16 cellular contexts compared by ENCODE assay signal in the genomic region with DNA sequence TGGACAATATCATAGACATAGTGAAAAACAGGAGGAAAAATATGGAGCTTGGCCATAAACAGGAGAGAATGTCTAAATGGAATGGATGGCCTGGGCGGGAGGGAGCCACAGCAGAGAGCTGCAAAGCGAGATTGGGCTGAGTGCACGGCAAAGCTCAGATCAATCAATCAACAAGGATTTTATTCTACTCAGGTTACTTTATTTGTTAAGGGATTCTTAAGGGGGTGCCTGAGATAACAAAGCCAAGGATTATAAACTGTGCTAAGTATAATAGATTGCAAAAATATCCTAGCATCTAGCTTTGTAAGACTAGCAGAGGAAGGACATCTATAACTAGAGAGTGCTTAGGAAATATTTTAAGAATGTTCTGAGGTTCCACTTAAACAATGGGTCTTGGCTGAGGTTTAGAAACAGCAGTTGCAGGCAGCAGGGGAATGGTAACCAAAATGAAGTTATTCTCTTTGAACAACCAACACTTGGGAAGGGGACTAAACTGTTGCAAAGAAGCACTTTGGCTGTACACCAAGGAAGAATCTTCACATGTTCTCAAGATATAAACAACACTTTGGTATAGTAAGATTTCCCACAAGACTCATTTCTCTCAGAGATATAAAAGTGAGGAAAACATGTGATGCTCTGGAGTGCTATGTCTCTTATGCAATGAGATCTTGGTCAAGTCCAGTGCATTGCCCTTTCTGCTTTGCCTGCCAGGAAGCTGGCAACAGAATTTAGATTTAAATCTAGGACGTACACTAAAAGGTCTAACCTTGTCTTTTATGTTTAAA. TPM values are rescaled to one million over a fixed set of nuclear protein-coding genes. Genes with fewer than 3 reads are reported as not detected.
DNase-seq lines count a peak whose midpoint lies in the region; ATAC-seq and TF ChIP-seq lines count a peak whose summit lies in the region.
"Had no signal": no experiment of that assay in that cellular context is flagged by ENCODE, and none has a peak within 500 bp of the region (broad histone marks: within the 10 kb centered on the region; RNA-seq: fewer than 3 reads in every experiment).

No MANE protein-coding gene starts in this region.

- H3K36me3 ChIP-seq in neural progenitor cell (no peaks in the 10 kb centered on the region), MG63 (no peaks in the 10 kb centered on the region)

- H3K27me3 ChIP-seq in neural progenitor cell (no peaks in the 10 kb centered on the region), dorsolateral prefrontal cortex (no peaks in the 10 kb centered on the region), MG63 (no peaks in the 10 kb centered on the region)

- H3K4me3 ChIP-seq in fibroblast of mammary gland (ENCODE audit: control insufficient read depth, low read depth, low read length) (no peak overlapping the region), neural progenitor cell (no peak overlapping the region), dorsolateral prefrontal cortex (no peak overlapping the region), MG63 (no peak overlapping the region)

- TF ChIP-seq CTCF in Calu3 (IDR thresholded peaks at IDR 0.05; ENCODE audit: unreplicated experiment) (no peak), fibroblast of mammary gland (conservative IDR thresholded peaks at IDR 0.05; ENCODE audit: control insufficient read depth, insufficient read depth, low read depth, low read length) (no peak), neural progenitor cell (IDR thresholded peaks at IDR 0.05) (no peak), dorsolateral prefrontal cortex (IDR thresholded peaks at IDR 0.05 in 54 of 56, conservative IDR thresholded peaks at IDR 0.05 in 2 of 56; ENCODE audit: low read depth in 1 of 56, partially characterized antibody in 56 of 56) (no peak)

- H3K9me3 Mint-ChIP-seq in Calu3 (ENCODE audit: low read depth, unreplicated experiment): peaks cover 2% of the 10 kb centered on the region
- H3K9me3 Mint-ChIP-seq in neural progenitor cell: no peaks in the 10 kb centered on the region
- H3K9me3 Mint-ChIP-seq: activated CD4-positive, alpha-beta T cell treated with anti-CD3 and anti-CD28 coated beads, Interleukin-2, amount 10 ng/mL, durations not matched to agents 24 days and 14 days; activated T-cell treated with anti-CD3 and anti-CD28 coated beads, Interleukin-2, amount 50 U/mL, for 72 hours; brain; HFFc6 had no signal

- H2AFZ ChIP-seq in neural progenitor cell (replicated peaks): no peak overlapping the region

- intact Hi-C loops in Calu3 (cut with micrococcal nuclease; ENCODE audit: unreplicated experiment) (loop anchor here (5.0 kb wide), 1 partner anchor 384 kb away; no protein-coding TSS in a partner anchor), dorsolateral prefrontal cortex (cut with DNase I) (no loop called here)

- no peak for DNase-seq in Calu3
- peak; percentile 74 for DNase-seq in NCI-H510A treated with DMSO at 0.1 percent for 48 hours (lab: John Stamatoyannopoulos, UW)
- peak; percentile 74 for DNase-seq in fibroblast of mammary gland (ENCODE audit: low read depth)
- DNase-seq in neural progenitor cell (ENCODE audit: low spot score): peak; percentile 27
- no peak for DNase-seq in dorsolateral prefrontal cortex
- no peak for DNase-seq in MG63
- DNase-seq in anterior cingulate cortex (lab: John Stamatoyannopoulos, UW): no peak
- DNase-seq: activated CD4-positive, alpha-beta T cell treated with anti-CD3 and anti-CD28 coated beads, Interleukin-2, amount 10 ng/mL, durations not matched to agents 24 days and 14 days; activated T-cell treated with anti-CD3 and anti-CD28 coated beads, Interleukin-2, amount 50 U/mL, for 72 hours; HFFc6; Kasumi-1; NCI-H2081; stimulated activated naive CD8-positive, alpha-beta T cell treated with anti-CD3 and anti-CD28 coated beads, Interleukin-15, Interleukin-2, amounts not matched to agents 100 U/mL and 50 U/mL, for 24 hours had no signal

- H3F3A ChIP-seq in neural progenitor cell (ENCODE audit: low read depth): peaks cover 2% of the 10 kb centered on the region

- no TSS peak for BruUV-seq in Calu3 (replicated peaks; lab: Mats Ljungman, UMichigan)

- no peak overlapping the region for H3K9ac ChIP-seq in neural progenitor cell

- H3K27me3 Mint-ChIP-seq in Calu3 (ENCODE audit: unreplicated experiment): no peaks in the 10 kb centered on the region
- H3K27me3 Mint-ChIP-seq in neural progenitor cell (ENCODE audit: insufficient read depth, low read depth): peaks cover 2% of the 10 kb centered on the region

- H3K4me1 Mint-ChIP-seq in Calu3 (ENCODE audit: low read depth, unreplicated experiment) (peaks cover 90% of the 10 kb centered on the region), neural progenitor cell (peaks cover 73% of the 10 kb centered on the region)

- CTCF ChIA-PET in Calu3 (lab: Charles Lee): interaction anchor here (0.5 to 1.5 kb wide), 5 partner anchors 11 to 748 kb away, joined by 3 to 5 read pairs (median 4); no protein-coding TSS in a partner anchor

- H3K4me1 ChIP-seq in neural progenitor cell: peaks cover 29% of the 10 kb centered on the region

- H3K36me3 Mint-ChIP-seq in Calu3 (ENCODE audit: insufficient read depth, unreplicated experiment) (peaks cover 36% of the 10 kb centered on the region), neural progenitor cell (no peaks in the 10 kb centered on the region)
- H3K36me3 Mint-ChIP-seq: brain had no signal

- ATAC-seq in HG03039 (IDR thresholded peaks at IDR 0.05; ENCODE audit: unreplicated experiment): no peak
- ATAC-seq: activated T-cell treated with anti-CD3 and anti-CD28 coated beads, Interleukin-2, amount 50 U/mL, for 72 hours; stimulated activated naive CD8-positive, alpha-beta T cell treated with anti-CD3 and anti-CD28 coated beads, Interleukin-15, Interleukin-2, amounts not matched to agents 100 U/mL and 50 U/mL, for 24 hours had no signal

- H3K9me3 ChIP-seq in neural progenitor cell (ENCODE audit: low read depth) (no peaks in the 10 kb centered on the region), MG63 (no peaks in the 10 kb centered on the region)

- peak overlapping the region; percentile 39 for H3K4me2 ChIP-seq in neural progenitor cell

- H3K4me3 Mint-ChIP-seq in Calu3 (ENCODE audit: low read depth, unreplicated experiment) (no peak overlapping the region), neural progenitor cell (no peak overlapping the region)
- H3K4me3 Mint-ChIP-seq: activated CD4-positive, alpha-beta T cell treated with anti-CD3 and anti-CD28 coated beads, Interleukin-2, amount 10 ng/mL, durations not matched to agents 24 days and 14 days; activated T-cell treated with anti-CD3 and anti-CD28 coated beads, Interleukin-2, amount 50 U/mL, for 72 hours; brain; HFFc6 had no signal

- no peaks in the 10 kb centered on the region for H3K79me2 ChIP-seq in neural progenitor cell (ENCODE audit: low read depth)

- H4K20me1 ChIP-seq in neural progenitor cell (ENCODE audit: low read depth): no peaks in the 10 kb centered on the region

- H3K27ac ChIP-seq in neural progenitor cell (no peak overlapping the region), dorsolateral prefrontal cortex (peak overlapping the region in 2 of 59 donors; percentile 10 to 40)

- peak overlapping the region; percentile 48 for H3K27ac Mint-ChIP-seq in Calu3 (ENCODE audit: unreplicated experiment)
- peak overlapping the region; percentile 93 for H3K27ac Mint-ChIP-seq in neural progenitor cell
- H3K27ac Mint-ChIP-seq: activated CD4-positive, alpha-beta T cell treated with anti-CD3 and anti-CD28 coated beads, Interleukin-2, amount 10 ng/mL, durations not matched to agents 24 days and 14 days; activated T-cell treated with anti-CD3 and anti-CD28 coated beads, Interleukin-2, amount 50 U/mL, for 72 hours; HFFc6 had no signal

RNA-seq across cellular contexts. Expression of gene TMEM212, which starts 35.5 kb away (rescaled TPM):
- total RNA-seq in Calu3 (2022) (not detected in 2 replicates), neural progenitor cell (ENCODE audit: low replicate concordance) (not detected in 2 replicates), dorsolateral prefrontal cortex (1 to 10 TPM in 47 of 120 experiments, under 1 TPM in 16, not detected in 57; 0.22 to 5.6 (median 1.4) TPM)
- not detected in 2 replicates for total RNA-seq in MG63 (2014; rRNA removed; shearing (Covaris generic); ENCODE audit: low replicate concordance)
- total RNA-seq: activated CD4-positive, alpha-beta T cell treated with anti-CD3 and anti-CD28 coated beads, Interleukin-2, amount 10 ng/mL, durations not matched to agents 24 days and 14 days; activated T-cell treated with anti-CD3 and anti-CD28 coated beads, Interleukin-2, amount 50 U/mL, for 72 hours; HFFc6; mucosa of gallbladder had no signal

Comparison
In these comparisons a context has a peak if more than half of its experiments do, and no peak if none do; other contexts are left out.
1. DNase-seq: peak in NCI-H510A treated with DMSO at 0.1 percent for 48 hours (single experiment), fibroblast of mammary gland (single experiment) and neural progenitor cell (single experiment); none in Calu3 (single experiment), dorsolateral prefrontal cortex (0 of 10), MG63 (single experiment) and anterior cingulate cortex (0 of 58).